In the genomic region with DNA sequence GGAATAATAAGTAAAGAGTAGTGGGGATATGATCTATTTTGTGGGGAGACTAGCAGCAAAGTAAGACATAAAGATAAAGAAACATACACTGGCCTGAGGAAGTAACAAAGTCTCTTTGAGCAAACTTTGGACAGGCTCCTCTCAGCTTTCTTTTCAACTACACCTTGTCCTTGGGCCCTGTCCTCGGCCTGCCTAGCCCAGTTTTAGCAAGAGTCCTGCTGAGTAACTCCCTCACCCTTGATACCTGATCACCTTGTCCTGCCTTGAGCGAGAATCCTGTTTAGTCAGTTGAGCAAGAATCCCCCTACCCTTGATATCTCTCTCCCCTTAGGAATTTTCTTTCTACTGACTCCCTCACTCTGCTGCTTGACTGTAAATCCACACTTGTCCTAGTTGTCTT, we compare ENCODE assay signal across 13 cellular contexts. TPM values are rescaled to one million over a fixed set of nuclear protein-coding genes. Genes with fewer than 3 reads are reported as not detected.
DNase-seq lines count a peak whose midpoint lies in the region; ATAC-seq and TF ChIP-seq lines count a peak whose summit lies in the region.
"Had no signal": no experiment of that assay in that cellular context is flagged by ENCODE, and none has a peak within 500 bp of the region (broad histone marks: within the 10 kb centered on the region; RNA-seq: fewer than 3 reads in every experiment).

No MANE protein-coding gene starts in this region.

- H3K4me3 ChIP-seq in Caco-2 (ENCODE audit: low read depth, low read length), result no peak overlapping the region
- H3K4me3 ChIP-seq in endodermal cell (ENCODE audit: low read length), result peak overlapping the region; percentile 74
- no peak overlapping the region for H3K4me3 ChIP-seq in parathyroid adenoma (ENCODE audit: low read depth, low read length)
- no peak overlapping the region for H3K4me3 ChIP-seq in upper lobe of left lung

- peak overlapping the region; percentile 92 for H2AFZ ChIP-seq in parathyroid adenoma

- no peaks in the 10 kb centered on the region for H3K9me3 Mint-ChIP-seq in Caco-2 (ENCODE audit: unreplicated experiment)
- no peaks in the 10 kb centered on the region for H3K9me3 Mint-ChIP-seq in IgD-negative memory B cell
- H3K9me3 Mint-ChIP-seq in endodermal cell, result peaks cover 49% of the 10 kb centered on the region

- CTCF ChIA-PET in Caco-2 (lab: Charles Lee), result no interaction called here

- DNase-seq in Caco-2 (no peak), endodermal cell (no peak), upper lobe of left lung (no peak), RKO (ENCODE audit: low spot score) (no peak), NOMO-1 (lab: John Stamatoyannopoulos, UW; ENCODE audit: unreplicated experiment in 2 of 2) (no peak)
- DNase-seq: esophagus squamous epithelium, NCI-H1092 treated with DMSO at 0.1 percent for 48 hours, NCI-H446 treated with DMSO at 0.1 percent for 48 hours had no signal

- no TSS peak for BruUV-seq in Caco-2 (replicated peaks; lab: Mats Ljungman, UMichigan)

- intact Hi-C loops in Caco-2 (cut with micrococcal nuclease; ENCODE audit: unreplicated experiment), result loop anchor here (5.0 kb wide), 3 partner anchors 43 to 378 kb away; no protein-coding TSS in a partner anchor

- no peaks in the 10 kb centered on the region for H3K9me3 ChIP-seq in Caco-2
- H3K9me3 ChIP-seq in endodermal cell (ENCODE audit: control insufficient read depth, low read length), result no peaks in the 10 kb centered on the region
- no peaks in the 10 kb centered on the region for H3K9me3 ChIP-seq in parathyroid adenoma (ENCODE audit: control insufficient read depth, low read length)
- no peaks in the 10 kb centered on the region for H3K9me3 ChIP-seq in upper lobe of left lung
- H3K9me3 ChIP-seq: esophagus squamous epithelium, suprapubic skin had no signal

- TF ChIP-seq CTCF in Caco-2 (IDR thresholded peaks at IDR 0.05; ENCODE audit: insufficient read depth in 1 of 2, low read depth in 1 of 2, low read length in 1 of 2, severe bottlenecking in 1 of 2, unreplicated experiment in 1 of 2), result no peak
- TF ChIP-seq CTCF in endodermal cell (conservative IDR thresholded peaks at IDR 0.05), result no peak
- TF ChIP-seq CTCF in parathyroid adenoma (IDR thresholded peaks at IDR 0.05), result no peak
- TF ChIP-seq CTCF in upper lobe of left lung (IDR thresholded peaks at IDR 0.05), result no peak

- H3K27ac Mint-ChIP-seq in Caco-2 (ENCODE audit: unreplicated experiment), result peak overlapping the region; percentile 15
- H3K27ac Mint-ChIP-seq in IgD-negative memory B cell, result peak overlapping the region in 1 of 3 donors; percentile 28
- H3K27ac Mint-ChIP-seq in endodermal cell, result no peak overlapping the region

- H3K9ac ChIP-seq in endodermal cell (ENCODE audit: extremely low read depth, low read length, poor library complexity, severe bottlenecking) (no peak overlapping the region), parathyroid adenoma (no peak overlapping the region)

- no peak for ATAC-seq in upper lobe of left lung (ENCODE audit: low FRiP score in 2 of 2)
- ATAC-seq in GM21423 (IDR thresholded peaks at IDR 0.05; ENCODE audit: unreplicated experiment), result no peak
- ATAC-seq: Right ventricle myocardium inferior had no signal

- no peak for TF ChIP-seq POLR2A in upper lobe of left lung (IDR thresholded peaks at IDR 0.05)

- H3K4me1 Mint-ChIP-seq in Caco-2 (ENCODE audit: low read depth, unreplicated experiment) (no peaks in the 10 kb centered on the region), IgD-negative memory B cell (peaks cover 8 to 18% (median 9%) of the 10 kb centered on the region in 3 donors), endodermal cell (peaks cover 25% of the 10 kb centered on the region)

- H3K4me1 ChIP-seq in Caco-2 (no peaks in the 10 kb centered on the region), endodermal cell (ENCODE audit: control insufficient read depth, insufficient read depth, low read length) (peaks cover 3% of the 10 kb centered on the region), parathyroid adenoma (peaks cover 14% of the 10 kb centered on the region), upper lobe of left lung (peaks cover 0 to 5% (median 2%) of the 10 kb centered on the region in 4 donors)

- peak overlapping the region; percentile 93 for H3K4me3 Mint-ChIP-seq in Caco-2 (ENCODE audit: unreplicated experiment)
- H3K4me3 Mint-ChIP-seq in IgD-negative memory B cell, result peak overlapping the region in 3 of 4 donors; percentile 31 to 69 (median 59)
- peak overlapping the region; percentile 80 for H3K4me3 Mint-ChIP-seq in endodermal cell

- H3K27me3 ChIP-seq in Caco-2 (replicated peaks; ENCODE audit: control insufficient read depth, insufficient read depth, low read length), result no peaks in the 10 kb centered on the region
- no peaks in the 10 kb centered on the region for H3K27me3 ChIP-seq in endodermal cell (ENCODE audit: control insufficient read depth, insufficient read depth, low read length, poor library complexity, severe bottlenecking)
- no peaks in the 10 kb centered on the region for H3K27me3 ChIP-seq in parathyroid adenoma (ENCODE audit: control insufficient read depth, insufficient read depth, low read length)
- H3K27me3 ChIP-seq in upper lobe of left lung, result no peaks in the 10 kb centered on the region
- H3K27me3 ChIP-seq: esophagus squamous epithelium, suprapubic skin had no signal

- peaks cover 3% of the 10 kb centered on the region for H3K79me2 ChIP-seq in parathyroid adenoma

- H3K27ac ChIP-seq in endodermal cell (ENCODE audit: low read depth, low read length), result no peak overlapping the region
- peak overlapping the region; percentile 94 for H3K27ac ChIP-seq in parathyroid adenoma
- peak overlapping the region in 2 of 4 donors; percentile 91 to 96 for H3K27ac ChIP-seq in upper lobe of left lung
- H3K27ac ChIP-seq: suprapubic skin had no signal

- H3K27me3 Mint-ChIP-seq in Caco-2 (ENCODE audit: insufficient read depth, unreplicated experiment) (no peaks in the 10 kb centered on the region), IgD-negative memory B cell (peaks cover 6% of the 10 kb centered on the region), endodermal cell (ENCODE audit: insufficient read depth) (no peaks in the 10 kb centered on the region)

- POLR2A ChIA-PET in Caco-2 (lab: Charles Lee), result no interaction called here

- no peaks in the 10 kb centered on the region for H3K36me3 ChIP-seq in Caco-2 (ENCODE audit: control insufficient read depth, insufficient read depth, low read length)
- no peaks in the 10 kb centered on the region for H3K36me3 ChIP-seq in endodermal cell (ENCODE audit: control insufficient read depth, insufficient read depth, low read length)
- no peaks in the 10 kb centered on the region for H3K36me3 ChIP-seq in parathyroid adenoma (ENCODE audit: control insufficient read depth, insufficient read depth, low read length)
- H3K36me3 ChIP-seq in upper lobe of left lung, result peaks cover 0 to 4% (median 0%) of the 10 kb centered on the region in 4 donors
- H3K36me3 ChIP-seq: suprapubic skin had no signal

- no peaks in the 10 kb centered on the region for H3K36me3 Mint-ChIP-seq in Caco-2 (ENCODE audit: insufficient read depth, unreplicated experiment)
- H3K36me3 Mint-ChIP-seq in IgD-negative memory B cell, result no peaks in the 10 kb centered on the region
- peaks cover 17% of the 10 kb centered on the region for H3K36me3 Mint-ChIP-seq in endodermal cell (ENCODE audit: low read depth)

- no peak for TF ChIP-seq EP300 in upper lobe of left lung (IDR thresholded peaks at IDR 0.05)

- WGBS in endodermal cell (ENCODE audit: insufficient coverage in 1 of 2, insufficient read length in 1 of 2), 2 experiments, result 93 to 100% methylated on average over 1 to 2 of the region's 2 CpGs
- WGBS in upper lobe of left lung, 2 donors, result 60 to 73% methylated on average over 2 of the region's 2 CpGs

- no peak overlapping the region for H3K4me2 ChIP-seq in parathyroid adenoma (ENCODE audit: low read length)

RNA-seq across cellular contexts. Expression of a gene that starts 11.5 kb away (rescaled TPM):
- 46.1 TPM in 2 replicates for total RNA-seq in Caco-2 (2022)
- polyA plus RNA-seq in IgD-negative memory B cell, result 74.2 TPM
- 10 to 100 TPM; 75.2 to 80.7 TPM for total RNA-seq in endodermal cell
- polyA plus RNA-seq in endodermal cell (2013, experiment 1 of 2), result 68.0 TPM
- polyA plus RNA-seq in endodermal cell (2013, experiment 2 of 2), result 67.6 TPM
- 10 to 100 TPM; 30.4 to 66.6 (median 59.4) TPM for total RNA-seq in upper lobe of left lung

RNA-seq across cellular contexts. Expression of a gene that starts 11.8 kb away (rescaled TPM):
- total RNA-seq in Caco-2 (2022) (46.0 and 53.2 TPM in 2 replicates), endodermal cell (10 to 100 TPM; 33.2 to 35.9 TPM), upper lobe of left lung (10 to 100 TPM; 18.9 to 54.0 (median 30.7) TPM)
- 17.9 TPM for polyA plus RNA-seq in IgD-negative memory B cell
- 40.6 TPM for polyA plus RNA-seq in endodermal cell (2013, experiment 1 of 2)
- polyA plus RNA-seq in endodermal cell (2013, experiment 2 of 2), result 31.9 TPM

RNA-seq across cellular contexts. Expression of a gene that starts 28.7 kb away (rescaled TPM):
- 377 and 381 TPM in 2 replicates for total RNA-seq in Caco-2 (2022)
- polyA plus RNA-seq in IgD-negative memory B cell, result 2,145 TPM
- 100 to 1,000 TPM; 316 to 385 TPM for total RNA-seq in endodermal cell
- polyA plus RNA-seq in endodermal cell (2013, experiment 1 of 2), result 1,950 TPM
- polyA plus RNA-seq in endodermal cell (2013, experiment 2 of 2), result 1,849 TPM
- 100 to 1,000 TPM; 165 to 641 (median 228) TPM for total RNA-seq in upper lobe of left lung

RNA-seq across cellular contexts. Expression of a gene that starts 33.5 kb away (rescaled TPM):
- total RNA-seq in Caco-2 (2022), result not detected in 2 replicates
- polyA plus RNA-seq in IgD-negative memory B cell, result 113 TPM
- 1 to 10 TPM; 2.3 to 3.4 TPM for total RNA-seq in endodermal cell
- 0.43 TPM for polyA plus RNA-seq in endodermal cell (2013, experiment 1 of 2)
- 0.33 TPM for polyA plus RNA-seq in endodermal cell (2013, experiment 2 of 2)
- total RNA-seq in upper lobe of left lung, result 10 to 100 TPM; 16.2 to 81.7 (median 37.3) TPM
